In genomic region chr5:69367697-69368279, GRCh38 we compare ENCODE assay signal across 1 cellular context.
TF ChIP-seq lines count a peak whose summit lies in the region.

No MANE protein-coding gene starts in this region.

TF ChIP-seq in K562, 482 proteins besides CTCF, POLR2A, EP300 and RAD21 (continues in another document):
- TF ChIP-seq ZBTB12 (CRISPR knock-in tag; IDR thresholded peaks at IDR 0.05) (no peak), CBX2 (IDR thresholded peaks at IDR 0.05; ENCODE audit: insufficient read depth, low read length, poor library complexity, severe bottlenecking) (no peak), SIN3B (IDR thresholded peaks at IDR 0.05; ENCODE audit: low read depth) (no peak), SAFB (IDR thresholded peaks at IDR 0.05; ENCODE audit: borderline replicate concordance, low read depth, low read length) (no peak), L3MBTL2 (IDR thresholded peaks at IDR 0.05) (peak; percentile 43; the same call in 1 of the 2 replicates), ETV5 (CRISPR knock-in tag; IDR thresholded peaks at IDR 0.05; ENCODE audit: low read depth) (no peak), RBM22 (IDR thresholded peaks at IDR 0.05; ENCODE audit: low read depth, low read length, poor library complexity, severe bottlenecking) (no peak), MGA (IDR thresholded peaks at IDR 0.05) (0 out of 2 replicates have a peak, but pooled peaks have one; percentile 32), RBM25 (IDR thresholded peaks at IDR 0.05; ENCODE audit: low read depth, low read length, severe bottlenecking) (no peak), ZNF655 (CRISPR knock-in tag; IDR thresholded peaks at IDR 0.05) (no peak), NFIC (IDR thresholded peaks at IDR 0.05) (no peak), ELF1 (tag; IDR thresholded peaks at IDR 0.05) (no peak), MEIS2 (IDR thresholded peaks at IDR 0.05; ENCODE audit: partially characterized antibody) (no peak), EHMT2 (IDR thresholded peaks at IDR 0.05) (no peak), EP400 (IDR thresholded peaks at IDR 0.05) (peak; percentile 47), MYC (IDR thresholded peaks at IDR 0.05; ENCODE audit: low read depth, low read length) (peak; percentile 45; the same call in 1 of the 2 replicates), MYC (CRISPR knock-in tag; IDR thresholded peaks at IDR 0.05; ENCODE audit: borderline replicate concordance, low read depth) (no peak), HEY1 (CRISPR knock-in tag; IDR thresholded peaks at IDR 0.05; ENCODE audit: borderline replicate concordance) (no peak), TRIM25 (IDR thresholded peaks at IDR 0.05; ENCODE audit: borderline replicate concordance) (no peak), FOXK2 (conservative IDR thresholded peaks at IDR 0.05 in 1 of 2, IDR thresholded peaks at IDR 0.05 in 1 of 2; ENCODE audit: low read depth in 2 of 2) (peak in 1 of 2 experiments; percentile 34; a peak in 1 of 4 replicates), HDAC3 (IDR thresholded peaks at IDR 0.05; ENCODE audit: borderline replicate concordance, partially characterized antibody) (no peak), CHD7 (IDR thresholded peaks at IDR 0.05; ENCODE audit: low read depth, low read length) (no peak), IFI16 (CRISPR knock-in tag; IDR thresholded peaks at IDR 0.05) (no peak), CAMTA2 (CRISPR knock-in tag; conservative IDR thresholded peaks at IDR 0.05) (no peak), PCBP2 (IDR thresholded peaks at IDR 0.05; ENCODE audit: low read depth, low read length, poor library complexity, severe bottlenecking) (no peak)
- TF ChIP-seq, protein P1, sequence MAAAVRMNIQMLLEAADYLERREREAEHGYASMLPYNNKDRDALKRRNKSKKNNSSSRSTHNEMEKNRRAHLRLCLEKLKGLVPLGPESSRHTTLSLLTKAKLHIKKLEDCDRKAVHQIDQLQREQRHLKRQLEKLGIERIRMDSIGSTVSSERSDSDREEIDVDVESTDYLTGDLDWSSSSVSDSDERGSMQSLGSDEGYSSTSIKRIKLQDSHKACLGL (CRISPR knock-in tag; IDR thresholded peaks at IDR 0.05; ENCODE audit: borderline replicate concordance, poor library complexity, severe bottlenecking), result no peak
